Comparison of ENCODE assay signal across 17 cellular contexts in genomic region chr9:93207860-93208734, GRCh38. TPM values are rescaled to one million over a fixed set of nuclear protein-coding genes. Genes with fewer than 3 reads are reported as not detected.
A peak's percentile ranks its signal among the peaks of the same experiment; 100 is the strongest.
DNase-seq lines count a peak whose midpoint lies in the region; ATAC-seq, FAIRE-seq and TF ChIP-seq lines count a peak whose summit lies in the region.
"Had no signal": no experiment of that assay in that cellular context is flagged by ENCODE, and none has a peak within 500 bp of the region (broad histone marks: within the 10 kb centered on the region; RNA-seq: fewer than 3 reads in every experiment).

No MANE protein-coding gene starts in this region.

- no peaks in the 10 kb centered on the region for H3K9me3 ChIP-seq in esophagus muscularis mucosa

- DNase-seq in NCI-H2227 (lab: John Stamatoyannopoulos, UW; ENCODE audit: unreplicated experiment): peak; percentile 14
- no peak for DNase-seq in NCI-H2227 treated with DMSO at 0.1 percent for 48 hours (lab: John Stamatoyannopoulos, UW)
- DNase-seq in esophagus muscularis mucosa (ENCODE audit: extremely low spot score): no peak
- no peak for DNase-seq in neural crest cell (ENCODE audit: low read depth, low spot score)
- no peak for DNase-seq in urothelium cell line (ENCODE audit: low spot score)
- DNase-seq in NCI-H146 treated with DMSO at 0.1 percent for 48 hours (lab: John Stamatoyannopoulos, UW; ENCODE audit: unreplicated experiment): no peak
- no peak for DNase-seq in activated effector memory CD4-positive, alpha-beta T cell treated with anti-CD3 and anti-CD28 coated beads, Interleukin-2, amount 50 U/mL, for 16 hours
- DNase-seq: activated CD4-positive, alpha-beta T cell treated with anti-CD3 and anti-CD28 coated beads, Interleukin-2, amount 10 ng/mL, durations not matched to agents 24 days and 14 days; central memory CD4-positive, alpha-beta T cell; NCI-H2081 treated with DMSO at 0.1 percent for 48 hours; stimulated activated naive CD4-positive, alpha-beta T cell treated with Interleukin-2 at 50 U/mL for 16 hours; SW 1271 had no signal

- H3K27me3 Mint-ChIP-seq in neural crest cell (ENCODE audit: low read depth): peaks cover 4% of the 10 kb centered on the region
- H3K27me3 Mint-ChIP-seq: activated CD4-positive, alpha-beta T cell treated with anti-CD3 and anti-CD28 coated beads, Interleukin-2, amount 10 ng/mL, durations not matched to agents 24 days and 14 days had no signal

- H3K4me1 Mint-ChIP-seq in neural crest cell: peaks cover 49% of the 10 kb centered on the region

- peaks cover 60 to 89% (median 70%) of the 10 kb centered on the region in 4 donors for H3K4me1 ChIP-seq in esophagus muscularis mucosa

- H3K27ac ChIP-seq in esophagus muscularis mucosa (replicated peaks in 1 of 4): peak overlapping the region; percentile 79 to 86 (median 84)

- no peaks in the 10 kb centered on the region for H3K36me3 Mint-ChIP-seq in neural crest cell (ENCODE audit: low read depth)

- 33% methylated on average over 23 of the region's 25 CpGs for WGBS in esophagus muscularis mucosa

- TF ChIP-seq CTCF in esophagus muscularis mucosa (IDR thresholded peaks at IDR 0.05): no peak
- no peak for TF ChIP-seq CTCF in neural crest cell (conservative IDR thresholded peaks at IDR 0.05)

- peak; percentile 89 for FAIRE-seq in urothelium cell line (lab: Jason Lieb, UNC)
- FAIRE-seq: A204.1, GM19239 had no signal

- TF ChIP-seq POLR2A in esophagus muscularis mucosa (IDR thresholded peaks at IDR 0.05; ENCODE audit: low read depth): no peak

- H3K27ac Mint-ChIP-seq in neural crest cell (ENCODE audit: unreplicated experiment): peak overlapping the region; percentile 59
- H3K27ac Mint-ChIP-seq: activated CD4-positive, alpha-beta T cell treated with anti-CD3 and anti-CD28 coated beads, Interleukin-2, amount 10 ng/mL, durations not matched to agents 24 days and 14 days; activated T-helper 2 cell treated with anti-CD3 and anti-CD28 coated beads, Interferon-gamma antibody, Interleukin-2, Interleukin-4, amounts not matched to agents 10 μg/mL and 5 μg/mL and 100 μg/mL, durations not matched to agents 14 hours and 24 hours and 36 hours had no signal

- H3K4me3 ChIP-seq in esophagus muscularis mucosa: peak overlapping the region in 3 of 4 donors; percentile 16 to 42 (median 20)

- H3K27me3 ChIP-seq in esophagus muscularis mucosa: no peaks in the 10 kb centered on the region

- no peak for TF ChIP-seq EP300 in esophagus muscularis mucosa (IDR thresholded peaks at IDR 0.05)

- H3K9me3 Mint-ChIP-seq in neural crest cell: peaks cover 3% of the 10 kb centered on the region

- intact Hi-C loops in esophagus muscularis mucosa (cut with DNase I): no loop called here

- ATAC-seq in GM21390 (IDR thresholded peaks at IDR 0.05; ENCODE audit: unreplicated experiment): no peak
- ATAC-seq: HCT116 had no signal

- H3K36me3 ChIP-seq in esophagus muscularis mucosa: no peaks in the 10 kb centered on the region

- peak overlapping the region; percentile 27 for H3K4me3 Mint-ChIP-seq in neural crest cell
- H3K4me3 Mint-ChIP-seq: activated CD4-positive, alpha-beta T cell treated with anti-CD3 and anti-CD28 coated beads, Interleukin-2, amount 10 ng/mL, durations not matched to agents 24 days and 14 days had no signal

RNA-seq across cellular contexts. Expression of gene WNK2, which starts 24.2 kb away (rescaled TPM):
- total RNA-seq in esophagus muscularis mucosa (10 to 100 TPM; 18.6 to 89.9 (median 40.8) TPM), neural crest cell (27.8 and 34.3 TPM in 2 replicates)
